10 cellular contexts compared by ENCODE assay signal in genomic region chr2:185567940-185568339, GRCh38.
"Had no signal": no experiment of that assay in that cellular context is flagged by ENCODE, and none has a peak within 500 bp of the region (broad histone marks: within the 10 kb centered on the region; RNA-seq: fewer than 3 reads in every experiment).

No MANE protein-coding gene starts in this region.

- H3K79me2 ChIP-seq: parathyroid adenoma had no signal

- DNase-seq: activated CD4-positive, alpha-beta T cell treated with anti-CD3 and anti-CD28 coated beads for 4 hours; activated naive CD4-positive, alpha-beta T cell treated with Interleukin-2 at 50 U/mL for 16 hours; foreskin melanocyte; heart right ventricle had no signal

- H3K4me1 Mint-ChIP-seq: mesothelial cell of epicardium; stimulated activated effector memory CD8-positive, alpha-beta T cell treated with anti-CD3 and anti-CD28 coated beads, Interleukin-12 subunit alpha, Interleukin-12 subunit beta, amount 100 ng/mL, for 72 hours had no signal

- H2AFZ ChIP-seq: parathyroid adenoma had no signal

- H3K27ac ChIP-seq: heart right ventricle, parathyroid adenoma, skin epidermis, tibial nerve had no signal

- H3K27me3 ChIP-seq: cardiac muscle cell, heart right ventricle, tibial nerve had no signal

- H3K4me1 ChIP-seq: heart right ventricle, parathyroid adenoma, tibial nerve had no signal

- H3K4me3 ChIP-seq: cardiac muscle cell, heart right ventricle, skin epidermis, tibial nerve had no signal

- H3K9me3 ChIP-seq: tibial nerve had no signal

- H3K36me3 ChIP-seq: cardiac muscle cell, heart right ventricle, tibial nerve had no signal

- H3K36me3 Mint-ChIP-seq: stimulated activated effector memory CD8-positive, alpha-beta T cell treated with anti-CD3 and anti-CD28 coated beads, Interleukin-12 subunit alpha, Interleukin-12 subunit beta, amount 100 ng/mL, for 72 hours had no signal

- H3K9ac ChIP-seq: parathyroid adenoma had no signal

- H3K4me3 Mint-ChIP-seq: mesothelial cell of epicardium; stimulated activated effector memory CD8-positive, alpha-beta T cell treated with anti-CD3 and anti-CD28 coated beads, Interleukin-12 subunit alpha, Interleukin-12 subunit beta, amount 100 ng/mL, for 72 hours had no signal

- H3K27ac Mint-ChIP-seq: mesothelial cell of epicardium; stimulated activated effector memory CD8-positive, alpha-beta T cell treated with anti-CD3 and anti-CD28 coated beads, Interleukin-12 subunit alpha, Interleukin-12 subunit beta, amount 100 ng/mL, for 72 hours had no signal
